ENCODE assay signal across 22 cellular contexts in the genomic region with DNA sequence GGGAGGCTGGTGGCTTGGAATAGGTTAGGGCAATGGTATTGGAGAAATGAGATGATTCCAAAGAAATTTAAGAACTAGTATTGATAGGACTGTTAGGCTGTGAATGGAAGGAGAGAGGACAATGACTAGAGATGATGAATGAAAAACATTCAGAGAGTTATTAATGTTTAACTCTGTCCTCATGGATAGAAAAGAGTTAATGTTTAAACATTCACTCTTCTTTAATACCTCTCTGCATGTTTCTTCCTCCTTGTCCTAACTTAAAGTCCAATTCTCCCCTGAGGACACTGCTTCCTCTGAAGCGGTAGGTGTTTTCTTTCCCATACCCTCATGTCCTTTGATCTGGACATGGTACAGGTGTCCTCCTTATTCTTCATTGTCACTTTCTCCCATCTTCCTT. TPM values are rescaled to one million over a fixed set of nuclear protein-coding genes. Genes with fewer than 3 reads are reported as not detected.
A peak's percentile ranks its signal among the peaks of the same experiment; 100 is the strongest.
DNase-seq lines count a peak whose midpoint lies in the region; FAIRE-seq lines count a peak whose summit lies in the region.
"Had no signal": no experiment of that assay in that cellular context is flagged by ENCODE, and none has a peak within 500 bp of the region (broad histone marks: within the 10 kb centered on the region; RNA-seq: fewer than 3 reads in every experiment).

No MANE protein-coding gene starts in this region.

- peaks cover 18% of the 10 kb centered on the region for H3K4me1 Mint-ChIP-seq in T-helper 2 cell treated with Interferon-gamma antibody and Interleukin-4, amounts not matched to agents 5 μg/mL and 100 μg/mL, for 36 hours (ENCODE audit: low read depth)
- H3K4me1 Mint-ChIP-seq: GM23338 had no signal

- H3K9me3 Mint-ChIP-seq in T-helper 2 cell treated with Interferon-gamma antibody and Interleukin-4, amounts not matched to agents 5 μg/mL and 100 μg/mL, for 36 hours = no peaks in the 10 kb centered on the region
- H3K9me3 Mint-ChIP-seq: CD4-positive, alpha-beta T cell; GM23338 had no signal

- no peak for DNase-seq in T-helper 2 cell treated with Interferon-gamma antibody and Interleukin-4, amounts not matched to agents 5 μg/mL and 100 μg/mL, for 36 hours (ENCODE audit: low spot score)
- DNase-seq in T-helper 2 cell (no peak), RCC 7860 (ENCODE audit: low spot score) (peak; percentile 22), kidney tubule cell (ENCODE audit: low spot score) (peak; percentile 54), renal cortical epithelial cell (ENCODE audit: low read depth) (peak; percentile 64), AG20443 (ENCODE audit: low spot score) (no peak), SK-N-DZ (ENCODE audit: low spot score) (no peak), glomerular visceral epithelial cell (ENCODE audit: extremely low spot score) (no peak)
- DNase-seq: 8988T; BE2C; CD4-positive, alpha-beta T cell; COR-L47; GDM1; NCI-H1105; NCI-H146; NCI-H2029; NCI-H2227 treated with DMSO at 0.1 percent for 48 hours; NCI-H510A; NCI-H774; NK-92 treated with Interleukin-12 subunit alpha and Interleukin-12 subunit beta, amount 100 ng/mL, for 24 hours had no signal

- FAIRE-seq in RCC 7860 (lab: Jason Lieb, UNC) = peak; percentile 78

- peak overlapping the region; percentile 9 for H3K27ac Mint-ChIP-seq in T-helper 2 cell treated with Interferon-gamma antibody and Interleukin-4, amounts not matched to agents 5 μg/mL and 100 μg/mL, for 36 hours
- H3K27ac Mint-ChIP-seq: CD4-positive, alpha-beta T cell; GM23338 had no signal

- H3K36me3 Mint-ChIP-seq in T-helper 2 cell treated with Interferon-gamma antibody and Interleukin-4, amounts not matched to agents 5 μg/mL and 100 μg/mL, for 36 hours (ENCODE audit: low read depth) = peaks cover 66% of the 10 kb centered on the region

- H3K27me3 Mint-ChIP-seq in T-helper 2 cell treated with Interferon-gamma antibody and Interleukin-4, amounts not matched to agents 5 μg/mL and 100 μg/mL, for 36 hours (ENCODE audit: low read depth) = no peaks in the 10 kb centered on the region
- H3K27me3 Mint-ChIP-seq: CD4-positive, alpha-beta T cell had no signal

- H3K4me3 Mint-ChIP-seq in T-helper 2 cell treated with Interferon-gamma antibody and Interleukin-4, amounts not matched to agents 5 μg/mL and 100 μg/mL, for 36 hours = no peak overlapping the region
- H3K4me3 Mint-ChIP-seq: CD4-positive, alpha-beta T cell; GM23338 had no signal

RNA-seq across cellular contexts. Expression of a gene that starts 13.4 kb away (rescaled TPM):
- 22.1 and 39.2 TPM in 2 replicates for total RNA-seq in renal cortical epithelial cell
- 47.4 and 54.5 TPM in 2 replicates for polyA plus RNA-seq in SK-N-DZ (2014; cell fraction: cytosol; rRNA removed)
- polyA plus RNA-seq in SK-N-DZ (2014; cell fraction: nucleus; rRNA removed) = 33.8 and 34.5 TPM in 2 replicates

RNA-seq across cellular contexts. Expression of a gene that starts 42.3 kb away (rescaled TPM):
- not detected in 2 replicates for total RNA-seq in renal cortical epithelial cell
- polyA plus RNA-seq in SK-N-DZ (2014; cell fraction: cytosol; rRNA removed) = 0.06 TPM in 1 of 2 replicates, not detected in the other
- not detected in 2 replicates for polyA plus RNA-seq in SK-N-DZ (2014; cell fraction: nucleus; rRNA removed)
- total RNA-seq: CD4-positive, alpha-beta T cell; GM23338; HT1080 had no signal

RNA-seq across cellular contexts. Expression of a gene that starts 45.7 kb away (rescaled TPM):
- total RNA-seq in renal cortical epithelial cell = 165 and 225 TPM in 2 replicates
- 33.3 and 41.1 TPM in 2 replicates for polyA plus RNA-seq in SK-N-DZ (2014; cell fraction: cytosol; rRNA removed)
- polyA plus RNA-seq in SK-N-DZ (2014; cell fraction: nucleus; rRNA removed) = 33.9 and 36.9 TPM in 2 replicates

Comparison
In these comparisons a context has a peak if more than half of its experiments do, and no peak if none do; other contexts are left out.
1. DNase-seq: peak in RCC 7860 (single experiment), kidney tubule cell (single experiment) and renal cortical epithelial cell (single experiment); none in T-helper 2 cell treated with Interferon-gamma antibody and Interleukin-4, amounts not matched to agents 5 μg/mL and 100 μg/mL, for 36 hours (single experiment), T-helper 2 cell (0 of 5), AG20443 (single experiment), SK-N-DZ (single experiment) and glomerular visceral epithelial cell (single experiment).